15 cellular contexts compared by ENCODE assay signal in the genomic region with DNA sequence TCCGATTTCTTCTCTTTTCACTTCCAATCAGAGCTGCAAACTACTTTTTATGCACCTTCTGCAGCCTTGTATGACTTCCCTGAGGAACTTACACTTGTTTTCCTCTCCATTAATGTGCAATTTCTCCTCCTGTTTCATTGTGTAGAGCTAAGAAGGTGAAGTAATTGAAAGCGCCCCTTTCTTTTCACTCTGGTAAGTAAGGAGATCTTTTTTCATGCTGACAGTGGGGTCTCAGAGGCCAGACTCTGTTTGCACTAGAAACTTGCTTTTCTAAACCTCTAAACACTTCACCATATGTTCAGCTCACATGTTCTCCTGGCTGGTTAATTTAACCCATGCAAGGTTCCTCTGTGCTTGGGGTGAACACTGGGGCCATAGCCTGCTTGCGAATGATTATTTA.
"Had no signal": no experiment of that assay in that cellular context is flagged by ENCODE, and none has a peak within 500 bp of the region (broad histone marks: within the 10 kb centered on the region; RNA-seq: fewer than 3 reads in every experiment).

No MANE protein-coding gene starts in this region.

- H3K27ac ChIP-seq: foreskin keratinocyte had no signal

- H3K36me3 Mint-ChIP-seq: activated naive CD8-positive, alpha-beta T cell treated with anti-CD3 and anti-CD28 coated beads, Interleukin-2, amount 10 ng/mL, durations not matched to agents 7 days and 5 days; naive thymus-derived CD8-positive, alpha-beta T cell had no signal

- H3K4me1 Mint-ChIP-seq: activated CD4-positive, alpha-beta T cell treated with anti-CD3 and anti-CD28 coated beads for 36 hours; activated naive CD8-positive, alpha-beta T cell treated with anti-CD3 and anti-CD28 coated beads, Interleukin-2, amount 10 ng/mL, durations not matched to agents 7 days and 5 days; naive thymus-derived CD8-positive, alpha-beta T cell had no signal

- H3K9me3 ChIP-seq: mucosa of descending colon had no signal

- H3K4me3 Mint-ChIP-seq: activated CD4-positive, alpha-beta T cell treated with anti-CD3 and anti-CD28 coated beads for 36 hours; activated CD8-positive, alpha-beta T cell treated with anti-CD3 and anti-CD28 coated beads for 36 hours; activated naive CD8-positive, alpha-beta T cell treated with anti-CD3 and anti-CD28 coated beads, Interleukin-2, amount 10 ng/mL, durations not matched to agents 7 days and 5 days; naive thymus-derived CD8-positive, alpha-beta T cell had no signal

- H3K27ac Mint-ChIP-seq: activated CD4-positive, alpha-beta T cell treated with anti-CD3 and anti-CD28 coated beads for 36 hours; activated CD8-positive, alpha-beta T cell treated with anti-CD3 and anti-CD28 coated beads for 36 hours; activated naive CD8-positive, alpha-beta T cell treated with anti-CD3 and anti-CD28 coated beads, Interleukin-2, amount 10 ng/mL, durations not matched to agents 7 days and 5 days; naive thymus-derived CD8-positive, alpha-beta T cell had no signal

- H3K4me3 ChIP-seq: mucosa of descending colon had no signal

- H3K9me3 Mint-ChIP-seq: activated CD8-positive, alpha-beta T cell treated with anti-CD3 and anti-CD28 coated beads for 36 hours; activated naive CD8-positive, alpha-beta T cell treated with anti-CD3 and anti-CD28 coated beads, Interleukin-2, amount 10 ng/mL, durations not matched to agents 7 days and 5 days; naive thymus-derived CD8-positive, alpha-beta T cell had no signal

- DNase-seq: activated CD4-positive, alpha-beta T cell treated with anti-CD3 and anti-CD28 coated beads for 36 hours; activated CD8-positive, alpha-beta memory T cell treated with anti-CD3 and anti-CD28 coated beads, Interleukin-2, amount 50 U/mL, for 48 hours; activated CD8-positive, alpha-beta T cell treated with anti-CD3 and anti-CD28 coated beads for 36 hours; activated naive CD8-positive, alpha-beta T cell treated with anti-CD3 and anti-CD28 coated beads, Interleukin-2, amount 10 ng/mL, durations not matched to agents 7 days and 5 days; aorta; foreskin keratinocyte; head of caudate nucleus; mammary epithelial cell; mucosa of descending colon; naive thymus-derived CD8-positive, alpha-beta T cell; occipital lobe; stimulated activated CD4-positive, alpha-beta T cell treated with anti-CD3 and anti-CD28 coated beads, Interleukin-2, amount 100 ng/mL, for 48 hours; stimulated activated naive CD4-positive, alpha-beta T cell treated with Interleukin-2 at 50 U/mL for 16 hours; T-helper 9 cell had no signal

- H3K27me3 ChIP-seq: foreskin keratinocyte had no signal

- ATAC-seq: activated CD4-positive, alpha-beta T cell treated with anti-CD3 and anti-CD28 coated beads for 36 hours; activated CD8-positive, alpha-beta T cell treated with anti-CD3 and anti-CD28 coated beads for 36 hours; foreskin keratinocyte; left lobe of liver; mucosa of descending colon; naive thymus-derived CD8-positive, alpha-beta T cell had no signal
